ENCODE assay signal across 8 cellular contexts in genomic region chr2:58571181-58571852, GRCh38.
DNase-seq lines count a peak whose midpoint lies in the region; ATAC-seq and TF ChIP-seq lines count a peak whose summit lies in the region.

No MANE protein-coding gene starts in this region.

- H3K4me2 ChIP-seq in mesendoderm (ENCODE audit: low read length): no peak overlapping the region

- no peak overlapping the region for H3K4ac ChIP-seq in mesendoderm (ENCODE audit: low read depth, low read length)

- H3K4me3 ChIP-seq in GM12875 (ENCODE audit: low read depth, low read length): no peak overlapping the region
- H3K4me3 ChIP-seq in Peyer's patch: no peak overlapping the region
- H3K4me3 ChIP-seq in mesendoderm (ENCODE audit: low read length): no peak overlapping the region

- no peak overlapping the region for H3K56ac ChIP-seq in mesendoderm (ENCODE audit: low read length)

- H4K8ac ChIP-seq in mesendoderm (ENCODE audit: low read depth, low read length): no peak overlapping the region

- H3K36me3 ChIP-seq in Peyer's patch (no peaks in the 10 kb centered on the region), mesendoderm (ENCODE audit: control insufficient read depth, insufficient read depth, low read length) (no peaks in the 10 kb centered on the region)

- no peak overlapping the region for H4K5ac ChIP-seq in mesendoderm (ENCODE audit: low read length)

- H2AK5ac ChIP-seq in mesendoderm (ENCODE audit: low read length): no peak overlapping the region

- no peaks in the 10 kb centered on the region for H3K4me1 ChIP-seq in Peyer's patch
- H3K4me1 ChIP-seq in mesendoderm (ENCODE audit: control insufficient read depth, low read depth, low read length): peaks cover 4% of the 10 kb centered on the region

- H3K27me3 ChIP-seq in Peyer's patch (no peaks in the 10 kb centered on the region), mesendoderm (ENCODE audit: insufficient read depth, low read length, poor library complexity) (no peaks in the 10 kb centered on the region)

- H2BK5ac ChIP-seq in mesendoderm (ENCODE audit: low read length): no peak overlapping the region

- H2BK15ac ChIP-seq in mesendoderm (replicated peaks; ENCODE audit: low read depth): no peak overlapping the region

- DNase-seq in ACHN (peak; percentile 81), M059J (ENCODE audit: low read depth) (peak; percentile 71), Peyer's patch (peak in 1 of 3 donors; percentile 46), dermis microvascular lymphatic vessel endothelial cell (ENCODE audit: low read depth in 2 of 2) (peak; percentile 35 to 73), mesendoderm (peak; percentile 94)
- DNase-seq in central memory CD4-positive, alpha-beta T cell: no peak

- no CpG with 5 or more reads among the region's 10 CpGs for WGBS in mesendoderm (ENCODE audit: extremely low coverage, insufficient coverage, low lambda C conversion rate)

- H3K27ac ChIP-seq in Peyer's patch: no peak overlapping the region
- no peak overlapping the region for H3K27ac ChIP-seq in mesendoderm (ENCODE audit: low read depth, low read length)

- in situ Hi-C loops in ACHN (cut with HindIII; ENCODE audit: low pct_ligation_motif_present, low pct_unique_long_range_greater_than_20kb, low sequenced_read_pairs): no loop called here

- H2BK120ac ChIP-seq in mesendoderm (ENCODE audit: low read depth, low read length): no peak overlapping the region

- ATAC-seq in HG02571 (IDR thresholded peaks at IDR 0.05; ENCODE audit: unreplicated experiment): peak; percentile 66

- no peaks in the 10 kb centered on the region for H3K9me3 ChIP-seq in Peyer's patch

- H3K79me1 ChIP-seq in mesendoderm (ENCODE audit: low read length): no peaks in the 10 kb centered on the region

- no peak overlapping the region for H3K18ac ChIP-seq in mesendoderm (ENCODE audit: low read length)

- TF ChIP-seq CTCF in GM12875 (IDR thresholded peaks at IDR 0.05; ENCODE audit: borderline replicate concordance, insufficient read depth, low read depth, low read length) (peak; percentile 68), Peyer's patch (IDR thresholded peaks at IDR 0.05) (peak in 5 of 6 experiments; percentile 10 to 47 (median 44))

- no peak overlapping the region for H3K23ac ChIP-seq in mesendoderm (ENCODE audit: low read length)

- H3K9ac ChIP-seq in mesendoderm (ENCODE audit: low read length): no peak overlapping the region

- H3K79me2 ChIP-seq in mesendoderm (ENCODE audit: control insufficient read depth, insufficient read depth, low read length): no peaks in the 10 kb centered on the region

- TF ChIP-seq POLR2A in Peyer's patch (IDR thresholded peaks at IDR 0.05): no peak
